Comparison of ENCODE assay signal across 12 cellular contexts in the genomic region with DNA sequence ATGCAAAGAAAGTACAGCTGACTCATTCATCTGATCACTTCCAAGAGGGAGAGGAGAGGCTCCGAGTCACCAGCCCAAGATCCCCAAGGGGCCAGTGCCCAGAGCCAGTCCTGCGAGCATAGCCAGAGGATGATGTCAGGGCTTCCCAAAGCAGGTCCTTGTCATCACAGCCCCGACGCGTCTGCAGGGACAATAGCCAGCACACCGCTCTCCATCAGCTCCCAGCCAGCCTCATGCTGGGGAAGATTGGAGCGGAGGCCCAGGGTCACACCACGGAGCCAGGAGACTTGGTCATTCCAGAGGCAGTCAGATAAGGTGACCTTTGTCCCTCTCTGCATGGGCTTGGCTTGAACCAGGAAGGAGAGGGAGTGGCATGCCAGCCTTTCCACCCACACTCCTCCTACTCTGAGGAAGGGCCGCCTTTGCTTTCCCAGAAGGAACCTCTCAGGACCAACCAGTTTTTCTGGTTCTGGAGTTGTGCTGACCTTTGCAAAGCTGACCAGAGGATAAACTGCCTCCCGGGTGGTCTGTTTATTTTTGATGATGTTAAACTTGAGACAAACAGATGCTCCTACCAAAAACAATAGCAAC. TPM values are rescaled to one million over a fixed set of nuclear protein-coding genes. Genes with fewer than 3 reads are reported as not detected.
DNase-seq lines count a peak whose midpoint lies in the region; ATAC-seq, FAIRE-seq and TF ChIP-seq lines count a peak whose summit lies in the region.
"Had no signal": no experiment of that assay in that cellular context is flagged by ENCODE, and none has a peak within 500 bp of the region (broad histone marks: within the 10 kb centered on the region; RNA-seq: fewer than 3 reads in every experiment).

No MANE protein-coding gene starts in this region.

- H3K27ac Mint-ChIP-seq in naive thymus-derived CD8-positive, alpha-beta T cell = no peak overlapping the region
- H3K27ac Mint-ChIP-seq: activated naive CD8-positive, alpha-beta T cell had no signal

- DNase-seq in HepG2 (ENCODE audit: low spot score) (no peak), transverse colon (peak; percentile 81), NCI-H1417 treated with DMSO at 0.1 percent for 48 hours (lab: John Stamatoyannopoulos, UW) (no peak)
- DNase-seq in naive thymus-derived CD8-positive, alpha-beta T cell = no peak
- DNase-seq: stimulated activated CD4-positive, alpha-beta T cell treated with anti-CD3 and anti-CD28 coated beads, Interleukin-1b, Interleukin-23, amount 100 ng/mL, for 48 hours had no signal

- H3K36me3 Mint-ChIP-seq in naive thymus-derived CD8-positive, alpha-beta T cell = no peaks in the 10 kb centered on the region
- H3K36me3 Mint-ChIP-seq: activated naive CD8-positive, alpha-beta T cell had no signal

- FAIRE-seq in endometrium (lab: Jason Lieb, UNC) = peak; percentile 99
- FAIRE-seq in HepG2 (lab: Jason Lieb, UNC) = no peak
- FAIRE-seq: GM12878 had no signal

- peaks cover 0 to 11% (median 3%) of the 10 kb centered on the region in 5 donors for H3K27me3 Mint-ChIP-seq in naive thymus-derived CD8-positive, alpha-beta T cell

- H3K4me1 Mint-ChIP-seq in naive thymus-derived CD8-positive, alpha-beta T cell = no peaks in the 10 kb centered on the region

- H3K36me3 ChIP-seq in HUES64 (ENCODE audit: insufficient read depth, low read length) = no peaks in the 10 kb centered on the region
- no peaks in the 10 kb centered on the region for H3K36me3 ChIP-seq in HepG2 (replicated peaks in 1 of 2; ENCODE audit: control insufficient read depth in 1 of 2, insufficient read depth in 2 of 2, low read length in 2 of 2)
- no peaks in the 10 kb centered on the region for H3K36me3 ChIP-seq in transverse colon

- H3K4me3 ChIP-seq in HUES64 (ENCODE audit: low read length) (no peak overlapping the region), HepG2 (replicated peaks in 1 of 3; ENCODE audit: insufficient read depth in 1 of 3, low read depth in 2 of 3, low read length in 3 of 3) (no peak overlapping the region), transverse colon (no peak overlapping the region)
- H3K4me3 ChIP-seq: GM12878 had no signal

- no peak for TF ChIP-seq RAD21 in HepG2 (CRISPR knock-in tag; IDR thresholded peaks at IDR 0.05)

- ATAC-seq in HepG2 = peak; percentile 42; the same call in 1 of the 3 replicates
- no peak for ATAC-seq in naive thymus-derived CD8-positive, alpha-beta T cell
- no peak for ATAC-seq in HG03159 (IDR thresholded peaks at IDR 0.05; ENCODE audit: unreplicated experiment)
- no peak for ATAC-seq in HG02623 (IDR thresholded peaks at IDR 0.05; ENCODE audit: unreplicated experiment)
- ATAC-seq: GM12878 had no signal

- H3K9me3 ChIP-seq in HUES64 (ENCODE audit: insufficient read depth, low read depth, low read length) (no peaks in the 10 kb centered on the region), HepG2 (ENCODE audit: low read length) (no peaks in the 10 kb centered on the region), transverse colon (no peaks in the 10 kb centered on the region)

- WGBS in HUES64 = 37% methylated on average over 9 of the region's 10 CpGs
- 21% methylated on average over 2 of the region's 10 CpGs for whole genome bisulfite sequencing in HepG2 (ENCODE audit: low lambda C conversion rate)
- 24% methylated on average over 10 of the region's 10 CpGs; no CpG with 5 or more reads in 1 of the 2 donors for WGBS in transverse colon (ENCODE audit: low coverage in 1 of 2), 2 donors

- H3K79me2 ChIP-seq in HepG2 (ENCODE audit: insufficient read depth, low read length) = no peaks in the 10 kb centered on the region

- no peak for TF ChIP-seq CTCF in HepG2 (CRISPR knock-in tag; IDR thresholded peaks at IDR 0.05)
- TF ChIP-seq CTCF in transverse colon (IDR thresholded peaks at IDR 0.05) = no peak

- intact Hi-C loops in HepG2 (cut with micrococcal nuclease; ENCODE audit: unreplicated experiment) = no loop called here
- intact Hi-C loops in transverse colon (cut with DNase I; ENCODE audit: low total_unique reads) = loop anchor here (10.0 kb wide), 1 partner anchor 546 kb away; no protein-coding TSS in a partner anchor

- H3K9ac ChIP-seq in HUES64 (ENCODE audit: low read depth, low read length) (peak overlapping the region; percentile 0; the same call in 1 of the 2 replicates), HepG2 (ENCODE audit: insufficient read depth, low read depth, low read length) (no peak overlapping the region)

- no peak overlapping the region for H3K4me2 ChIP-seq in HepG2 (ENCODE audit: low read depth, low read length)

- POLR2A ChIA-PET in HepG2 (lab: Yijun Ruan, JAX) = no interaction called here
- POLR2A ChIA-PET in naive thymus-derived CD8-positive, alpha-beta T cell (lab: Charles Lee) = no interaction called here

- H2AFZ ChIP-seq in HepG2 (ENCODE audit: low read length) = no peak overlapping the region

- H3K27me3 ChIP-seq in HUES64 (ENCODE audit: insufficient read depth, low read length) (no peaks in the 10 kb centered on the region), HepG2 (ENCODE audit: control insufficient read depth in 1 of 2, insufficient read depth in 2 of 2, low read length in 2 of 2) (peaks cover 0 to 4% of the 10 kb centered on the region in 2 experiments; a peak in 1 of 5 replicates), transverse colon (no peaks in the 10 kb centered on the region)

- CTCF ChIA-PET in HepG2 (lab: Yijun Ruan, JAX; ENCODE audit: low intra/inter-chr PET ratio, low total read pairs) = no interaction called here

- peaks cover 11% of the 10 kb centered on the region for H3K4me1 ChIP-seq in HUES64 (ENCODE audit: insufficient read depth, low read length)
- H3K4me1 ChIP-seq in HepG2 (ENCODE audit: insufficient read depth, low read length) = no peaks in the 10 kb centered on the region
- H3K4me1 ChIP-seq in transverse colon = peaks cover 9 to 42% (median 30%) of the 10 kb centered on the region in 4 donors

- H3K4me3 Mint-ChIP-seq in naive thymus-derived CD8-positive, alpha-beta T cell = no peak overlapping the region
- H3K4me3 Mint-ChIP-seq: activated naive CD8-positive, alpha-beta T cell had no signal

- no TSS peak for BruUV-seq in HepG2 (replicated peaks; lab: Mats Ljungman, UMichigan)

- peak overlapping the region; percentile 56 for H3K27ac ChIP-seq in HUES64 (ENCODE audit: low read depth, low read length)
- H3K27ac ChIP-seq in HepG2 (ENCODE audit: extremely low read length, insufficient read depth, low read length) = no peak overlapping the region
- H3K27ac ChIP-seq in transverse colon = peak overlapping the region; percentile 70 to 80 (median 76)

- TF ChIP-seq POLR2A in HepG2 (IDR thresholded peaks at IDR 0.05; ENCODE audit: insufficient read depth in 1 of 2, low read depth in 2 of 2, low read length in 2 of 2) (no peak), transverse colon (IDR thresholded peaks at IDR 0.05) (no peak)

- TF ChIP-seq EP300 in HepG2 (IDR thresholded peaks at IDR 0.05; ENCODE audit: low read depth in 2 of 2, low read length in 2 of 2) (no peak), HepG2 (CRISPR knock-in tag; IDR thresholded peaks at IDR 0.05; ENCODE audit: borderline replicate concordance) (no peak), transverse colon (IDR thresholded peaks at IDR 0.05; ENCODE audit: low read depth) (no peak)

- H3K9me3 Mint-ChIP-seq in naive thymus-derived CD8-positive, alpha-beta T cell = peaks cover 0 to 20% (median 0%) of the 10 kb centered on the region in 9 donors

- H4K20me1 ChIP-seq in HepG2 (ENCODE audit: insufficient read depth, low read length) = no peaks in the 10 kb centered on the region

- in situ Hi-C loops in HepG2 (cut with HindIII; ENCODE audit: extremely low pct_ligation_motif_present, low pct_unique_long_range_greater_than_20kb) (no loop called here), transverse colon (cut with MboI; ENCODE audit: low pct_ligation_motif_present in 1 of 4, low pct_unique_long_range_greater_than_20kb in 1 of 4, low sequenced_read_pairs in 3 of 4) (loop anchor here in 1 of 4 donors (25.0 kb wide), 1 partner anchor 544 kb away; no protein-coding TSS in a partner anchor)

RNA-seq across cellular contexts. Expression of gene ARHGAP44, which starts 58.3 kb away (rescaled TPM):
- polyA plus RNA-seq in HUES64 (2013, experiment 1 of 2) = 6.3 TPM
- polyA plus RNA-seq in HUES64 (2013, experiment 2 of 2) = 7.0 TPM
- 2.8 and 3.1 TPM in 2 replicates for total RNA-seq in HepG2 (2016; rRNA removed; fragmentation: Illumina TruSeq; extraction: Trizol)
- 0.91 and 1.7 TPM in 2 replicates for total RNA-seq in HepG2 (2016; cell fraction: cytosol; rRNA removed; fragmentation: Illumina TruSeq; extraction: Trizol; ENCODE audit: low read depth)
- total RNA-seq in HepG2 (2016; cell fraction: insoluble cytoplasmic fraction; rRNA removed; fragmentation: Illumina TruSeq; extraction: Trizol) = 1.8 and 2.8 TPM in 2 replicates
- total RNA-seq in HepG2 (2016; cell fraction: membrane; rRNA removed; fragmentation: Illumina TruSeq; extraction: Trizol) = 3.5 and 4.2 TPM in 2 replicates
- total RNA-seq in HepG2 (2016; cell fraction: nucleus; rRNA removed; fragmentation: Illumina TruSeq; extraction: Trizol) = 3.7 and 4.1 TPM in 2 replicates
- 0.78 and 0.79 TPM in 2 replicates for polyA plus RNA-seq in HepG2 (2011; rRNA removed)
- polyA plus RNA-seq in HepG2 (2011; cell fraction: cytosol; rRNA removed) = 0.56 and 0.59 TPM in 2 replicates
- 1.0 and 1.1 TPM in 2 replicates for polyA plus RNA-seq in HepG2 (2011; cell fraction: nucleus; rRNA removed)
- 0.80 and 1.4 TPM in 2 replicates for polyA plus RNA-seq in HepG2 (2012)
- 1.2 TPM in 2 replicates for polyA plus RNA-seq in HepG2 (2016; cell fraction: cytosol; fragmentation: Illumina TruSeq; extraction: Trizol; ENCODE audit: low read depth)
- 2.7 and 2.9 TPM in 2 replicates for polyA plus RNA-seq in HepG2 (2016; cell fraction: insoluble cytoplasmic fraction; fragmentation: Illumina TruSeq; extraction: Trizol; ENCODE audit: low read depth)
- polyA plus RNA-seq in HepG2 (2016; cell fraction: membrane; fragmentation: Illumina TruSeq; extraction: Trizol; ENCODE audit: low read depth) = 2.8 and 3.0 TPM in 2 replicates
- 3.4 and 3.6 TPM in 2 replicates for polyA plus RNA-seq in HepG2 (2016; cell fraction: nucleus; fragmentation: Illumina TruSeq; extraction: Trizol; ENCODE audit: insufficient read depth, low read depth)
- 0.37 and 2.5 TPM in 2 replicates for polyA minus RNA-seq in HepG2 (2011; rRNA and poly(A)+ RNA removed; ENCODE audit: low replicate concordance)
- 0.18 and 0.79 TPM in 2 replicates for polyA minus RNA-seq in HepG2 (2011; cell fraction: cytosol; rRNA and poly(A)+ RNA removed)
- 1.4 and 1.9 TPM in 2 replicates for polyA minus RNA-seq in HepG2 (2011; cell fraction: nucleus; rRNA and poly(A)+ RNA removed)
- 100 to 1,000 TPM in 1 of 4 donors, 10 to 100 TPM in 3; 29.2 to 107 (median 53.9) TPM for total RNA-seq in transverse colon
- not detected for total RNA-seq in naive thymus-derived CD8-positive, alpha-beta T cell
- polyA plus RNA-seq in naive thymus-derived CD8-positive, alpha-beta T cell = under 1 TPM in 2 of 3 donors, not detected in 1; 0.14 to 0.15 TPM
- total RNA-seq: T-helper 1 cell treated with Interleukin-12 subunit alpha and Interleukin-12 subunit beta and Interleukin-4 antibody, amounts not matched to agents 30 ng/mL and 1 ng/mL, for 36 hours had no signal

Comparison
In these comparisons a context has a peak if more than half of its experiments do, and no peak if none do; other contexts are left out.
1. RNA of gene ARHGAP44, which starts 58.3 kb away (total RNA-seq): 29.2 to 107 TPM in transverse colon; 0.91 to 4.2 TPM in HepG2 and not detected in naive thymus-derived CD8-positive, alpha-beta T cell; every median in the first group is over 4 times any median in the second.